20 cellular contexts compared by ENCODE assay signal in the genomic region with DNA sequence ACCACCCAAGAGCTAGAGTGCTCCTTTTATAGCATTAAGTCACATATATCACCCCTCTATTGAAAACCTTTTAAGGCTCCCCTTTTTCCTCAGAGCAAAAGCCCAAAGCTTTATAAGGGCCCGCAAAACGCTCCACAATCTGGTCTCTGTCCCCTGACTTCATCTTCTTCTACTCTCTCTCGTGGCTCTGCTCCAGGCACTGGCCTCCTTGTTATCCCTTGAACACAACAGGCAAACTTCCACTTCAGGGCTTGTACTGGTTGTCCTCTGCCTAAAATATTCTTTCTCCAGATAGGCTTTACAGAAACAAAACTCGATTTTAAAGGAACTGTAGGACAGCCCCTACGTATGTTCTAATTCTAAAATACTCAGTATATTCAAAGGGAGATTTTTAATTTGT. TPM values are rescaled to one million over a fixed set of nuclear protein-coding genes. Genes with fewer than 3 reads are reported as not detected.
DNase-seq lines count a peak whose midpoint lies in the region; ATAC-seq and TF ChIP-seq lines count a peak whose summit lies in the region.
"Had no signal": no experiment of that assay in that cellular context is flagged by ENCODE, and none has a peak within 500 bp of the region (broad histone marks: within the 10 kb centered on the region; RNA-seq: fewer than 3 reads in every experiment).

No MANE protein-coding gene starts in this region.

- H3K27me3 ChIP-seq in left ventricle myocardium inferior (ENCODE audit: low read depth): no peaks in the 10 kb centered on the region
- no peaks in the 10 kb centered on the region for H3K27me3 ChIP-seq in gastrocnemius medialis
- H3K27me3 ChIP-seq: BLaER1 had no signal

- no peak for DNase-seq in activated naive CD4-positive, alpha-beta T cell treated with anti-CD3 and anti-CD28 coated beads, Interleukin-2, amount 50 U/mL, for 16 hours
- DNase-seq in central memory CD8-positive, alpha-beta T cell (ENCODE audit: low spot score in 2 of 2): no peak
- DNase-seq in left ventricle myocardium inferior (no peak), gastrocnemius medialis (no peak), DMS 273 treated with DMSO at 0.1 percent for 48 hours (lab: John Stamatoyannopoulos, UW) (no peak), mesenteric fat pad (ENCODE audit: low spot score) (no peak)
- DNase-seq: CD8-positive, alpha-beta memory T cell; DND-41; GDM1; KG1; NCI-H1417 treated with DMSO at 0.1 percent for 48 hours; NCI-H1930 had no signal

- H3K9me3 Mint-ChIP-seq in activated naive CD4-positive, alpha-beta T cell treated with anti-CD3 and anti-CD28 coated beads, Interleukin-2, amount 50 U/mL, for 24 hours: no peaks in the 10 kb centered on the region
- H3K9me3 Mint-ChIP-seq in central memory CD8-positive, alpha-beta T cell: no peaks in the 10 kb centered on the region
- H3K9me3 Mint-ChIP-seq: CD8-positive, alpha-beta memory T cell; GM23338 had no signal

- H3K27ac ChIP-seq in left ventricle myocardium inferior (replicated peaks) (peak overlapping the region; percentile 72), gastrocnemius medialis (peak overlapping the region; percentile 65 to 92 (median 80))
- H3K27ac ChIP-seq: BLaER1, RWPE1 had no signal

- in situ Hi-C loops in gastrocnemius medialis (cut with MboI; ENCODE audit: low sequenced_read_pairs in 4 of 4): loop anchor here (10.0 to 25.0 kb wide), 6 partner anchors 75 to 413 kb away; a partner anchor contains a TSS

- no peaks in the 10 kb centered on the region for H3K36me3 ChIP-seq in left ventricle myocardium inferior
- H3K36me3 ChIP-seq in gastrocnemius medialis: no peaks in the 10 kb centered on the region

- no peak for ATAC-seq in central memory CD8-positive, alpha-beta T cell (replicated peaks; ENCODE audit: extremely low read depth, poor library complexity, severe bottlenecking)
- ATAC-seq in gastrocnemius medialis (no peak), SK-N-SH treated with all-trans-retinoic acid at 6 μM for 48 hours (no peak)
- ATAC-seq: GM12878, GM23338, HepG2 had no signal

- TF ChIP-seq CTCF in left ventricle myocardium inferior (IDR thresholded peaks at IDR 0.05; ENCODE audit: borderline replicate concordance) (no peak), gastrocnemius medialis (IDR thresholded peaks at IDR 0.05 in 4 of 5, conservative IDR thresholded peaks at IDR 0.05 in 1 of 5) (no peak)

- intact Hi-C loops in left ventricle myocardium inferior (cut with micrococcal nuclease): no loop called here
- intact Hi-C loops in gastrocnemius medialis (cut with DNase I; ENCODE audit: low total_unique reads): loop anchor here (5.0 to 10.0 kb wide), 2 partner anchors 155 to 353 kb away; a partner anchor contains a TSS

- peaks cover 54% of the 10 kb centered on the region for H3K4me1 Mint-ChIP-seq in activated naive CD4-positive, alpha-beta T cell treated with anti-CD3 and anti-CD28 coated beads, Interleukin-2, amount 50 U/mL, for 24 hours
- H3K4me1 Mint-ChIP-seq in central memory CD8-positive, alpha-beta T cell: peaks cover 38% of the 10 kb centered on the region

- H3K27me3 Mint-ChIP-seq in activated naive CD4-positive, alpha-beta T cell treated with anti-CD3 and anti-CD28 coated beads, Interleukin-2, amount 50 U/mL, for 24 hours: no peaks in the 10 kb centered on the region
- no peaks in the 10 kb centered on the region for H3K27me3 Mint-ChIP-seq in central memory CD8-positive, alpha-beta T cell
- H3K27me3 Mint-ChIP-seq: CD8-positive, alpha-beta memory T cell had no signal

- no peak for TF ChIP-seq POLR2A in gastrocnemius medialis (IDR thresholded peaks at IDR 0.05)

- peaks cover 4% of the 10 kb centered on the region for H3K36me3 Mint-ChIP-seq in activated naive CD4-positive, alpha-beta T cell treated with anti-CD3 and anti-CD28 coated beads, Interleukin-2, amount 50 U/mL, for 24 hours
- H3K36me3 Mint-ChIP-seq in central memory CD8-positive, alpha-beta T cell (ENCODE audit: insufficient read depth): peaks cover 8% of the 10 kb centered on the region

- peak overlapping the region; percentile 42 for H3K4me3 ChIP-seq in left ventricle myocardium inferior
- H3K4me3 ChIP-seq in gastrocnemius medialis: no peak overlapping the region
- H3K4me3 ChIP-seq: BLaER1, GM12878, GM23338 had no signal

- H3K4me3 Mint-ChIP-seq in activated naive CD4-positive, alpha-beta T cell treated with anti-CD3 and anti-CD28 coated beads, Interleukin-2, amount 50 U/mL, for 24 hours: no peak overlapping the region
- no peak overlapping the region for H3K4me3 Mint-ChIP-seq in central memory CD8-positive, alpha-beta T cell
- H3K4me3 Mint-ChIP-seq: CD8-positive, alpha-beta memory T cell; GM23338 had no signal

- H3K4me1 ChIP-seq in left ventricle myocardium inferior (peaks cover 75% of the 10 kb centered on the region), gastrocnemius medialis (peaks cover 71 to 82% of the 10 kb centered on the region in 2 donors)

- H3K9me3 ChIP-seq in left ventricle myocardium inferior (replicated peaks): no peaks in the 10 kb centered on the region
- no peaks in the 10 kb centered on the region for H3K9me3 ChIP-seq in gastrocnemius medialis
- H3K9me3 ChIP-seq: BLaER1 had no signal

- H3K27ac Mint-ChIP-seq in activated naive CD4-positive, alpha-beta T cell treated with anti-CD3 and anti-CD28 coated beads, Interleukin-2, amount 50 U/mL, for 24 hours: peak overlapping the region; percentile 67
- peak overlapping the region; percentile 50 for H3K27ac Mint-ChIP-seq in central memory CD8-positive, alpha-beta T cell (ENCODE audit: low read depth)
- H3K27ac Mint-ChIP-seq: GM23338 had no signal

TF ChIP-seq in SK-N-SH treated with all-trans-retinoic acid at 6 μM for 48 hours, 23 proteins besides CTCF, POLR2A, EP300 and RAD21:
- no peak for TF ChIP-seq ZFP30 (CRISPR knock-in tag; IDR thresholded peaks at IDR 0.05)
TF ChIP-seq in SK-N-SH treated with all-trans-retinoic acid at 6 μM for 48 hours: peak in this region for 0.

RNA-seq across cellular contexts. Expression of a gene that starts 44.0 kb away (rescaled TPM):
- total RNA-seq in left ventricle myocardium inferior: 0.11 TPM
- total RNA-seq in gastrocnemius medialis: under 1 TPM in 2 of 4 donors, not detected in 2; 0.16 to 0.20 TPM
- total RNA-seq in mesenteric fat pad: 0.16 TPM
- total RNA-seq: A172; CD8-positive, alpha-beta memory T cell; GM12878; HepG2 had no signal
